Comparison of ENCODE assay signal across 10 cellular contexts in the genomic region with DNA sequence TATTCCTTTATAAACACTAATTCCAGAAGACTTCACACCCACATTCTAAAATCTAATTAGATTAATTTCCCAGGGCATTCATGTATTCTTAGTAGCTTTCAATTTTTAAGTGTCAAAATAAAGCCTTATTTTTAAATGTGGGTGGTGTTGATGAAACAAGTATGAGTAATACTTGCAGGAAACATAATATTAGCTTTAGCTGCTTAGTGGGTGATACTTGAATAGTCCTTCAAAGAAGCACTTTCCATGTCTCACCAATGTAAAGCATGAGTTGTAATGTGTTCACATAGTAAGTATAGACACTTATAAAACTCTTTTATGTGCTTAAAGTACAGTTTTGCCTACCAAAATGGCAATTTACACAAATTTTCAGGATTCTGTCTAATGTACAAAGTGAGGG. TPM values are rescaled to one million over a fixed set of nuclear protein-coding genes. Genes with fewer than 3 reads are reported as not detected.
DNase-seq lines count a peak whose midpoint lies in the region; ATAC-seq and TF ChIP-seq lines count a peak whose summit lies in the region.
"Had no signal": no experiment of that assay in that cellular context is flagged by ENCODE, and none has a peak within 500 bp of the region (broad histone marks: within the 10 kb centered on the region; RNA-seq: fewer than 3 reads in every experiment).

No MANE protein-coding gene starts in this region.

- peaks cover 0 to 99% (median 32%) of the 10 kb centered on the region in 10 experiments; a peak in 14 of 20 replicates for H3K4me1 ChIP-seq in BLaER1 treated with 17β-estradiol and CSF1 and Interleukin-3, amounts not matched to agents 10 nM and 100 nM
- H3K4me1 ChIP-seq in lung (ENCODE audit: control insufficient read depth in 2 of 2, insufficient read depth in 2 of 2, low read length in 2 of 2), result peaks cover 0 to 18% of the 10 kb centered on the region in 2 donors

- H3K27me3 ChIP-seq in BLaER1 treated with 17β-estradiol and CSF1 and Interleukin-3, amounts not matched to agents 10 nM and 100 nM, result peaks cover 11 to 25% (median 22%) of the 10 kb centered on the region in 11 experiments
- no peaks in the 10 kb centered on the region for H3K27me3 ChIP-seq in lung (ENCODE audit: control insufficient read depth, insufficient read depth)

- H3K4me3 Mint-ChIP-seq in activated naive CD8-positive, alpha-beta T cell treated with anti-CD3 and anti-CD28 coated beads, Interleukin-2, amount 10 ng/mL, durations not matched to agents 7 days and 5 days, result peak overlapping the region; percentile 50

- H3K36me3 ChIP-seq in BLaER1 treated with 17β-estradiol and CSF1 and Interleukin-3, amounts not matched to agents 10 nM and 100 nM, result no peaks in the 10 kb centered on the region
- no peaks in the 10 kb centered on the region for H3K36me3 ChIP-seq in lung (ENCODE audit: control insufficient read depth in 2 of 2, insufficient read depth in 2 of 2, low read length in 2 of 2)

- H3K36me3 Mint-ChIP-seq in activated naive CD8-positive, alpha-beta T cell treated with anti-CD3 and anti-CD28 coated beads, Interleukin-2, amount 10 ng/mL, durations not matched to agents 7 days and 5 days, result peaks cover 26% of the 10 kb centered on the region

- peak overlapping the region in 1 of 10 experiments; percentile 22; a peak in 1 of 20 replicates for H3K4me3 ChIP-seq in BLaER1 treated with 17β-estradiol and CSF1 and Interleukin-3, amounts not matched to agents 10 nM and 100 nM
- no peak overlapping the region for H3K4me3 ChIP-seq in lung

- peak overlapping the region in 7 of 11 experiments; percentile 25 to 86 (median 67); a peak in 12 of 22 replicates for H3K4me2 ChIP-seq in BLaER1 treated with 17β-estradiol and CSF1 and Interleukin-3, amounts not matched to agents 10 nM and 100 nM

- peak; percentile 62 for DNase-seq in HCEC 1CT
- DNase-seq in activated naive CD8-positive, alpha-beta T cell treated with anti-CD3 and anti-CD28 coated beads, Interleukin-2, amount 10 ng/mL, durations not matched to agents 7 days and 5 days, result no peak
- no peak for DNase-seq in lung (ENCODE audit: low spot score)
- DNase-seq in DMS79 treated with DMSO at 0.1 percent for 48 hours (lab: John Stamatoyannopoulos, UW), result no peak
- DNase-seq in NK-92 (lab: John Stamatoyannopoulos, UW; ENCODE audit: unreplicated experiment), result no peak
- DNase-seq in NOMO-1 treated with dmso at 0.1 percent for 144 hours (lab: John Stamatoyannopoulos, UW; ENCODE audit: unreplicated experiment), result no peak
- DNase-seq: DMS 273 treated with DMSO at 0.1 percent for 48 hours; stimulated activated CD4-positive, alpha-beta T cell treated with anti-CD3 and anti-CD28 coated beads, Interleukin-2, amount 100 ng/mL, for 48 hours had no signal

- H3K9me3 ChIP-seq in BLaER1 treated with 17β-estradiol and CSF1 and Interleukin-3, amounts not matched to agents 10 nM and 100 nM (replicated peaks in 1 of 11), result no peaks in the 10 kb centered on the region
- H3K9me3 ChIP-seq in lung (ENCODE audit: control insufficient read depth in 2 of 2, insufficient read depth in 1 of 2, low read length in 1 of 2), result no peaks in the 10 kb centered on the region

- H3K9me3 Mint-ChIP-seq in activated naive CD8-positive, alpha-beta T cell treated with anti-CD3 and anti-CD28 coated beads, Interleukin-2, amount 10 ng/mL, durations not matched to agents 7 days and 5 days, result no peaks in the 10 kb centered on the region

- H3K9ac ChIP-seq in BLaER1 treated with 17β-estradiol and CSF1 and Interleukin-3, amounts not matched to agents 10 nM and 100 nM, result peak overlapping the region in 2 of 11 experiments; percentile 28 to 39; a peak in 3 of 22 replicates

- peaks cover 68% of the 10 kb centered on the region for H3K4me1 Mint-ChIP-seq in activated naive CD8-positive, alpha-beta T cell treated with anti-CD3 and anti-CD28 coated beads, Interleukin-2, amount 10 ng/mL, durations not matched to agents 7 days and 5 days

- H4K20me1 ChIP-seq in BLaER1 treated with 17β-estradiol and CSF1 and Interleukin-3, amounts not matched to agents 10 nM and 100 nM, result peaks cover 12 to 100% (median 22%) of the 10 kb centered on the region in 11 experiments

- POLR2A ChIA-PET in activated naive CD8-positive, alpha-beta T cell treated with anti-CD3 and anti-CD28 coated beads, Interleukin-2, amount 10 ng/mL, durations not matched to agents 7 days and 5 days (lab: Charles Lee), result interaction anchor here (1.0 to 1.3 kb wide), 3 partner anchors 18 to 151 kb away, joined by 3 to 5 read pairs (median 3); partner anchors contain the start of gene GPR107

- H3K27me3 Mint-ChIP-seq in activated naive CD8-positive, alpha-beta T cell treated with anti-CD3 and anti-CD28 coated beads, Interleukin-2, amount 10 ng/mL, durations not matched to agents 7 days and 5 days, result no peaks in the 10 kb centered on the region

- peak overlapping the region; percentile 99 for H3K27ac Mint-ChIP-seq in activated naive CD8-positive, alpha-beta T cell treated with anti-CD3 and anti-CD28 coated beads, Interleukin-2, amount 10 ng/mL, durations not matched to agents 7 days and 5 days

- TF ChIP-seq CTCF in lung (IDR thresholded peaks at IDR 0.05; ENCODE audit: control extremely low read depth, extremely low read depth), result no peak

- H3K27ac ChIP-seq in BLaER1 treated with 17β-estradiol and CSF1 and Interleukin-3, amounts not matched to agents 10 nM and 100 nM, result peak overlapping the region in 2 of 11 experiments; percentile 62 to 76; a peak in 5 of 22 replicates
- H3K27ac ChIP-seq in lung (ENCODE audit: low read depth in 1 of 2, low read length in 1 of 2), result no peak overlapping the region

- no peak for ATAC-seq in activated naive CD8-positive, alpha-beta T cell treated with anti-CD3 and anti-CD28 coated beads, Interleukin-2, amount 10 ng/mL, durations not matched to agents 7 days and 5 days (ENCODE audit: low read depth)
- peak; percentile 44 for ATAC-seq in lung (ENCODE audit: insufficient read depth, low FRiP score)
- ATAC-seq in HG02610 (IDR thresholded peaks at IDR 0.05; ENCODE audit: unreplicated experiment), result no peak

RNA-seq across cellular contexts. Expression of gene FNBP1, which starts 6.9 kb away (rescaled TPM):
- total RNA-seq in activated naive CD8-positive, alpha-beta T cell treated with anti-CD3 and anti-CD28 coated beads, Interleukin-2, amount 10 ng/mL, durations not matched to agents 7 days and 5 days, result 100 to 1,000 TPM; 191 to 194 TPM
- 10 to 100 TPM; 34.5 to 94.3 TPM for total RNA-seq in lung
- polyA plus RNA-seq in lung, result 10 to 100 TPM; 16.0 to 24.5 TPM

RNA-seq across cellular contexts. Expression of gene GPR107, which starts 17.6 kb away (rescaled TPM):
- 10 to 100 TPM; 23.2 to 25.1 TPM for total RNA-seq in activated naive CD8-positive, alpha-beta T cell treated with anti-CD3 and anti-CD28 coated beads, Interleukin-2, amount 10 ng/mL, durations not matched to agents 7 days and 5 days
- 100 to 1,000 TPM in 1 of 2 donors, 10 to 100 TPM in 1; 43.2 to 180 TPM for total RNA-seq in lung
- 10 to 100 TPM; 11.0 to 23.3 TPM for polyA plus RNA-seq in lung
